In genomic region chr6:40917603-40918002, GRCh38 we compare ENCODE assay signal across 29 cellular contexts.
"Had no signal": no experiment of that assay in that cellular context is flagged by ENCODE, and none has a peak within 500 bp of the region (broad histone marks: within the 10 kb centered on the region; RNA-seq: fewer than 3 reads in every experiment).

No MANE protein-coding gene starts in this region.

- H3K36me3 ChIP-seq: esophagus muscularis mucosa, left ventricle myocardium inferior, neutrophil, stomach, thyroid gland, upper lobe of left lung, vagina had no signal

- H3K9me3 Mint-ChIP-seq: activated T-cell treated with anti-CD3 and anti-CD28 coated beads, Interleukin-2, amount 50 U/mL, for 72 hours; central memory CD8-positive, alpha-beta T cell; nephron had no signal

- H3K4me3 ChIP-seq: esophagus muscularis mucosa, left ventricle myocardium inferior, lung, mucosa of descending colon, skin epidermis, stomach, thyroid gland, upper lobe of left lung, vagina had no signal

- H3K4me3 Mint-ChIP-seq: activated naive CD8-positive, alpha-beta T cell; activated T-cell treated with anti-CD3 and anti-CD28 coated beads, Interleukin-2, amount 50 U/mL, for 72 hours; central memory CD8-positive, alpha-beta T cell; nephron had no signal

- ATAC-seq: activated T-cell treated with anti-CD3 and anti-CD28 coated beads, Interleukin-2, amount 50 U/mL, for 72 hours; foreskin keratinocyte; mucosa of descending colon; sciatic nerve had no signal

- DNase-seq: activated CD4-positive, alpha-beta T cell treated with anti-CD3 and anti-CD28 coated beads for 4 hours; activated CD4-positive, alpha-beta T cell treated with anti-CD3 and anti-CD28 coated beads, Interleukin-2, amount 50 U/mL, for 4 hours; activated naive CD4-positive, alpha-beta T cell treated with Interleukin-2 at 50 U/mL for 16 hours; activated T-cell treated with anti-CD3 and anti-CD28 coated beads for 4 hours; activated T-cell treated with anti-CD3 and anti-CD28 coated beads, Interleukin-2, amount 50 U/mL, for 72 hours; anterior cingulate cortex; dermis blood vessel endothelial cell; effector CD4-positive, alpha-beta T cell; foreskin keratinocyte; left ventricle myocardium inferior; mucosa of descending colon; retina; stimulated activated CD4-positive, alpha-beta T cell treated with anti-CD3 and anti-CD28 coated beads, Interleukin-12 subunit alpha, Interleukin-12 subunit beta, amount 100 ng/mL, for 4 hours; stimulated activated CD4-positive, alpha-beta T cell treated with anti-CD3 and anti-CD28 coated beads, Interleukin-4, amount 100 ng/mL, for 1 hour; stomach; thyroid gland; upper lobe of left lung had no signal

- H3K27ac ChIP-seq: esophagus muscularis mucosa, foreskin keratinocyte, left ventricle myocardium inferior, neutrophil, skin epidermis, stomach, thyroid gland, upper lobe of left lung, vagina had no signal

- H3K9me3 ChIP-seq: esophagus muscularis mucosa, left ventricle myocardium inferior, mucosa of descending colon, neutrophil, stomach, thyroid gland, upper lobe of left lung, vagina had no signal

- H3K27ac Mint-ChIP-seq: activated naive CD8-positive, alpha-beta T cell; activated T-cell treated with anti-CD3 and anti-CD28 coated beads, Interleukin-2, amount 50 U/mL, for 72 hours had no signal

- H3K4me1 Mint-ChIP-seq: central memory CD8-positive, alpha-beta T cell had no signal

- H3K36me3 Mint-ChIP-seq: activated naive CD8-positive, alpha-beta T cell had no signal

- FAIRE-seq: bronchial epithelial cell, colon, islet of Langerhans had no signal

- H3K27me3 ChIP-seq: esophagus muscularis mucosa, foreskin keratinocyte, stomach, thyroid gland, upper lobe of left lung, vagina had no signal

- H3K4me1 ChIP-seq: foreskin keratinocyte, upper lobe of left lung, vagina had no signal
